Comparison of ENCODE assay signal across 1 cellular context in the genomic region with DNA sequence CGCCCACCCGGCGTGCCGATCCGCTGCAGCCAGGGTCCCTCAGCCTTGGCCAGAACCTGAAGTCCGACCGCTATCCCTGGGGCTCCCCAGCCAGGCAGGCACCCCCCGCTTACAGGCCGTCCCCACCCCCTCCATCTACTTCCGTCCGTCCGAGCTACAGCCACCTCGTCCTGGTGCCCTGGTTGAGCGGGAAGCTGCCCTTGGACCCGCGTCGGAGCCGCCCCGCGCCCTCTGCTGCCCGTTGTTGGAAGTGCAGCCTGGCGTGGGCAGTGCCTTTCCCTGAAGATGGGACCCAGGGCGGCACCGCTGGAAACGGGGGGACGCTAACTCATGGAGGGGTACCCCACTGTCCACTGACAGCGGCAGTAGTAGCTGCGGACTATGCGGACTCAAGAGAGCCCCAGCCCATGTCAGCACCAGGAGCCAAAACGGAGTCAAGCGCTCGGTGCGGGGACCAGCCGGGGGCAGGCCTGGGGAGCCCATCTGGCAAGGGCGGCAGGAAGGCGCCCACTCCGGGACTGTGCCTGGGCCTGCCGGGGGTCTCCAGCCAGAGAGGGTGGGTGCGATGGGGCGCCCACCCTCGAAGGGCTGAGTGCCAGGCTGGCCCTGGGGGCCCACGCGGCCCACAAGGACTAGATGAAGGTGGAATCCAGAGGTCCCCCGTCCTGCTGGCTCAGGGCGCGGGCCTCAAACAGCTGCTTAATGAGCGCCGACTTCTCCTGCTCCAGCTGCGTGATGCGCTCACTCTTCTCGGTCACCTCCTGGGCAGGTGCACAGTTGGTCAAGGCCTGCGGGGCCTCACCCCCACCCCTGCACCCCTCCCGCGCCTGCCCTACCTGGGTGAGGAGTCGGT.
TF ChIP-seq lines count a peak whose summit lies in the region.

No MANE protein-coding gene starts in this region.

TF ChIP-seq in HepG2, 621 proteins besides CTCF, POLR2A, EP300 and RAD21 (continued from another document and continues in another):
- TF ChIP-seq, protein P1, sequence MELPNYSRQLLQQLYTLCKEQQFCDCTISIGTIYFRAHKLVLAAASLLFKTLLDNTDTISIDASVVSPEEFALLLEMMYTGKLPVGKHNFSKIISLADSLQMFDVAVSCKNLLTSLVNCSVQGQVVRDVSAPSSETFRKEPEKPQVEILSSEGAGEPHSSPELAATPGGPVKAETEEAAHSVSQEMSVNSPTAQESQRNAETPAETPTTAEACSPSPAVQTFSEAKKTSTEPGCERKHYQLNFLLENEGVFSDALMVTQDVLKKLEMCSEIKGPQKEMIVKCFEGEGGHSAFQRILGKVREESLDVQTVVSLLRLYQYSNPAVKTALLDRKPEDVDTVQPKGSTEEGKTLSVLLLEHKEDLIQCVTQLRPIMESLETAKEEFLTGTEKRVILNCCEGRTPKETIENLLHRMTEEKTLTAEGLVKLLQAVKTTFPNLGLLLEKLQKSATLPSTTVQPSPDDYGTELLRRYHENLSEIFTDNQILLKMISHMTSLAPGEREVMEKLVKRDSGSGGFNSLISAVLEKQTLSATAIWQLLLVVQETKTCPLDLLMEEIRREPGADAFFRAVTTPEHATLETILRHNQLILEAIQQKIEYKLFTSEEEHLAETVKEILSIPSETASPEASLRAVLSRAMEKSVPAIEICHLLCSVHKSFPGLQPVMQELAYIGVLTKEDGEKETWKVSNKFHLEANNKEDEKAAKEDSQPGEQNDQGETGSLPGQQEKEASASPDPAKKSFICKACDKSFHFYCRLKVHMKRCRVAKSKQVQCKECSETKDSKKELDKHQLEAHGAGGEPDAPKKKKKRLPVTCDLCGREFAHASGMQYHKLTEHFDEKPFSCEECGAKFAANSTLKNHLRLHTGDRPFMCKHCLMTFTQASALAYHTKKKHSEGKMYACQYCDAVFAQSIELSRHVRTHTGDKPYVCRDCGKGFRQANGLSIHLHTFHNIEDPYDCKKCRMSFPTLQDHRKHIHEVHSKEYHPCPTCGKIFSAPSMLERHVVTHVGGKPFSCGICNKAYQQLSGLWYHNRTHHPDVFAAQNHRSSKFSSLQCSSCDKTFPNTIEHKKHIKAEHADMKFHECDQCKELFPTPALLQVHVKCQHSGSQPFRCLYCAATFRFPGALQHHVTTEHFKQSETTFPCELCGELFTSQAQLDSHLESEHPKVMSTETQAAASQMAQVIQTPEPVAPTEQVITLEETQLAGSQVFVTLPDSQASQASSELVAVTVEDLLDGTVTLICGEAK (IDR thresholded peaks at IDR 0.05): no peak
- TF ChIP-seq, protein P1 (CRISPR knock-in tag; IDR thresholded peaks at IDR 0.05): no peak
- TF ChIP-seq ZSCAN25 (CRISPR knock-in tag; IDR thresholded peaks at IDR 0.05): peak; percentile 25; the same call in 1 of the 2 replicates
- TF ChIP-seq, protein P2, sequence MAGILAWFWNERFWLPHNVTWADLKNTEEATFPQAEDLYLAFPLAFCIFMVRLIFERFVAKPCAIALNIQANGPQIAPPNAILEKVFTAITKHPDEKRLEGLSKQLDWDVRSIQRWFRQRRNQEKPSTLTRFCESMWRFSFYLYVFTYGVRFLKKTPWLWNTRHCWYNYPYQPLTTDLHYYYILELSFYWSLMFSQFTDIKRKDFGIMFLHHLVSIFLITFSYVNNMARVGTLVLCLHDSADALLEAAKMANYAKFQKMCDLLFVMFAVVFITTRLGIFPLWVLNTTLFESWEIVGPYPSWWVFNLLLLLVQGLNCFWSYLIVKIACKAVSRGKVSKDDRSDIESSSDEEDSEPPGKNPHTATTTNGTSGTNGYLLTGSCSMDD (CRISPR knock-in tag; IDR thresholded peaks at IDR 0.05): no peak
- TF ChIP-seq, protein P3, sequence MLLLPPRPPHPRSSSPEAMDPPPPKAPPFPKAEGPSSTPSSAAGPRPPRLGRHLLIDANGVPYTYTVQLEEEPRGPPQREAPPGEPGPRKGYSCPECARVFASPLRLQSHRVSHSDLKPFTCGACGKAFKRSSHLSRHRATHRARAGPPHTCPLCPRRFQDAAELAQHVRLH (CRISPR knock-in tag; IDR thresholded peaks at IDR 0.05; ENCODE audit: borderline replicate concordance, low read depth): no peak
- no peak for TF ChIP-seq XBP1 (CRISPR knock-in tag; IDR thresholded peaks at IDR 0.05)
- TF ChIP-seq ZNF3 (CRISPR knock-in tag; IDR thresholded peaks at IDR 0.05): no peak
- TF ChIP-seq, protein P4, sequence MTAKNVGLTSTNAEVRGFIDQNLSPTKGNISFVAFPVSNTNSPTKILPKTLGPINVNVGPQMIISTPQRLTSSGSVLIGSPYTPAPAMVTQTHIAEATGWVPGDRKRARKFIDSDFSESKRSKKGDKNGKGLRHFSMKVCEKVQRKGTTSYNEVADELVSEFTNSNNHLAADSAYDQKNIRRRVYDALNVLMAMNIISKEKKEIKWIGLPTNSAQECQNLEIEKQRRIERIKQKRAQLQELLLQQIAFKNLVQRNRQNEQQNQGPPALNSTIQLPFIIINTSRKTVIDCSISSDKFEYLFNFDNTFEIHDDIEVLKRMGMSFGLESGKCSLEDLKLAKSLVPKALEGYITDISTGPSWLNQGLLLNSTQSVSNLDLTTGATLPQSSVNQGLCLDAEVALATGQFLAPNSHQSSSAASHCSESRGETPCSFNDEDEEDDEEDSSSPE (CRISPR knock-in tag; IDR thresholded peaks at IDR 0.05): peak; percentile 74
- TF ChIP-seq SP1 (IDR thresholded peaks at IDR 0.05): no peak
- no peak for TF ChIP-seq SP1 (CRISPR knock-in tag; IDR thresholded peaks at IDR 0.05)
- no peak for TF ChIP-seq ZNF816 (CRISPR knock-in tag; IDR thresholded peaks at IDR 0.05; ENCODE audit: borderline replicate concordance)
- no peak for TF ChIP-seq ARNTL (CRISPR knock-in tag; IDR thresholded peaks at IDR 0.05)
- no peak for TF ChIP-seq FOXM1 (CRISPR knock-in tag; IDR thresholded peaks at IDR 0.05)
- TF ChIP-seq HOXA9 (CRISPR knock-in tag; IDR thresholded peaks at IDR 0.05; ENCODE audit: borderline replicate concordance): no peak
- TF ChIP-seq U2AF2 (IDR thresholded peaks at IDR 0.05; ENCODE audit: low read depth, low read length): no peak
- no peak for TF ChIP-seq HNRNPK (IDR thresholded peaks at IDR 0.05; ENCODE audit: low read depth, low read length, poor library complexity, severe bottlenecking)
- no peak for TF ChIP-seq NFKBIZ (CRISPR knock-in tag; IDR thresholded peaks at IDR 0.05)
- TF ChIP-seq TAF1 (CRISPR knock-in tag; IDR thresholded peaks at IDR 0.05): no peak
- TF ChIP-seq ZNF768 (CRISPR knock-in tag; IDR thresholded peaks at IDR 0.05): no peak
- TF ChIP-seq ZNF563 (CRISPR knock-in tag; IDR thresholded peaks at IDR 0.05): no peak
- no peak for TF ChIP-seq ZNF17 (CRISPR knock-in tag; IDR thresholded peaks at IDR 0.05)
- TF ChIP-seq AKAP8 (CRISPR knock-in tag; IDR thresholded peaks at IDR 0.05): no peak
- TF ChIP-seq KDM4B (CRISPR knock-in tag; IDR thresholded peaks at IDR 0.05): peak; percentile 41; the same call in 1 of the 2 replicates
- TF ChIP-seq BORCS8-MEF2B (CRISPR knock-in tag; IDR thresholded peaks at IDR 0.05): peak; percentile 66; the same call in 1 of the 2 replicates
- 0 out of 2 replicates have a peak, but pooled peaks have one; percentile 25 for TF ChIP-seq ZFP90 (CRISPR knock-in tag; IDR thresholded peaks at IDR 0.05; ENCODE audit: borderline replicate concordance)
- TF ChIP-seq SRY (CRISPR knock-in tag; IDR thresholded peaks at IDR 0.05): 0 out of 2 replicates have a peak, but pooled peaks have one; percentile 44
- no peak for TF ChIP-seq HMG20B (CRISPR knock-in tag; conservative IDR thresholded peaks at IDR 0.05)
- TF ChIP-seq, protein P5, sequence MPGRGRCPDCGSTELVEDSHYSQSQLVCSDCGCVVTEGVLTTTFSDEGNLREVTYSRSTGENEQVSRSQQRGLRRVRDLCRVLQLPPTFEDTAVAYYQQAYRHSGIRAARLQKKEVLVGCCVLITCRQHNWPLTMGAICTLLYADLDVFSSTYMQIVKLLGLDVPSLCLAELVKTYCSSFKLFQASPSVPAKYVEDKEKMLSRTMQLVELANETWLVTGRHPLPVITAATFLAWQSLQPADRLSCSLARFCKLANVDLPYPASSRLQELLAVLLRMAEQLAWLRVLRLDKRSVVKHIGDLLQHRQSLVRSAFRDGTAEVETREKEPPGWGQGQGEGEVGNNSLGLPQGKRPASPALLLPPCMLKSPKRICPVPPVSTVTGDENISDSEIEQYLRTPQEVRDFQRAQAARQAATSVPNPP (CRISPR knock-in tag; IDR thresholded peaks at IDR 0.05): no peak
- no peak for TF ChIP-seq ZBTB7A (CRISPR knock-in tag; IDR thresholded peaks at IDR 0.05)
- no peak for TF ChIP-seq NKX3-1 (CRISPR knock-in tag; IDR thresholded peaks at IDR 0.05)
- TF ChIP-seq, protein P6, sequence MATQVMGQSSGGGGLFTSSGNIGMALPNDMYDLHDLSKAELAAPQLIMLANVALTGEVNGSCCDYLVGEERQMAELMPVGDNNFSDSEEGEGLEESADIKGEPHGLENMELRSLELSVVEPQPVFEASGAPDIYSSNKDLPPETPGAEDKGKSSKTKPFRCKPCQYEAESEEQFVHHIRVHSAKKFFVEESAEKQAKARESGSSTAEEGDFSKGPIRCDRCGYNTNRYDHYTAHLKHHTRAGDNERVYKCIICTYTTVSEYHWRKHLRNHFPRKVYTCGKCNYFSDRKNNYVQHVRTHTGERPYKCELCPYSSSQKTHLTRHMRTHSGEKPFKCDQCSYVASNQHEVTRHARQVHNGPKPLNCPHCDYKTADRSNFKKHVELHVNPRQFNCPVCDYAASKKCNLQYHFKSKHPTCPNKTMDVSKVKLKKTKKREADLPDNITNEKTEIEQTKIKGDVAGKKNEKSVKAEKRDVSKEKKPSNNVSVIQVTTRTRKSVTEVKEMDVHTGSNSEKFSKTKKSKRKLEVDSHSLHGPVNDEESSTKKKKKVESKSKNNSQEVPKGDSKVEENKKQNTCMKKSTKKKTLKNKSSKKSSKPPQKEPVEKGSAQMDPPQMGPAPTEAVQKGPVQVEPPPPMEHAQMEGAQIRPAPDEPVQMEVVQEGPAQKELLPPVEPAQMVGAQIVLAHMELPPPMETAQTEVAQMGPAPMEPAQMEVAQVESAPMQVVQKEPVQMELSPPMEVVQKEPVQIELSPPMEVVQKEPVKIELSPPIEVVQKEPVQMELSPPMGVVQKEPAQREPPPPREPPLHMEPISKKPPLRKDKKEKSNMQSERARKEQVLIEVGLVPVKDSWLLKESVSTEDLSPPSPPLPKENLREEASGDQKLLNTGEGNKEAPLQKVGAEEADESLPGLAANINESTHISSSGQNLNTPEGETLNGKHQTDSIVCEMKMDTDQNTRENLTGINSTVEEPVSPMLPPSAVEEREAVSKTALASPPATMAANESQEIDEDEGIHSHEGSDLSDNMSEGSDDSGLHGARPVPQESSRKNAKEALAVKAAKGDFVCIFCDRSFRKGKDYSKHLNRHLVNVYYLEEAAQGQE (IDR thresholded peaks at IDR 0.05; ENCODE audit: borderline replicate concordance in 1 of 2, low read depth in 1 of 2, low read length in 2 of 2): peak in 1 of 2 experiments; percentile 46; a peak in 1 of 4 replicates
- TF ChIP-seq RARG (CRISPR knock-in tag; IDR thresholded peaks at IDR 0.05; ENCODE audit: low read depth): no peak
- TF ChIP-seq ASH2L (IDR thresholded peaks at IDR 0.05; ENCODE audit: insufficient read length, low read depth, low read length): no peak
- TF ChIP-seq SNAPC2 (CRISPR knock-in tag; IDR thresholded peaks at IDR 0.05): no peak
- TF ChIP-seq, protein P7, sequence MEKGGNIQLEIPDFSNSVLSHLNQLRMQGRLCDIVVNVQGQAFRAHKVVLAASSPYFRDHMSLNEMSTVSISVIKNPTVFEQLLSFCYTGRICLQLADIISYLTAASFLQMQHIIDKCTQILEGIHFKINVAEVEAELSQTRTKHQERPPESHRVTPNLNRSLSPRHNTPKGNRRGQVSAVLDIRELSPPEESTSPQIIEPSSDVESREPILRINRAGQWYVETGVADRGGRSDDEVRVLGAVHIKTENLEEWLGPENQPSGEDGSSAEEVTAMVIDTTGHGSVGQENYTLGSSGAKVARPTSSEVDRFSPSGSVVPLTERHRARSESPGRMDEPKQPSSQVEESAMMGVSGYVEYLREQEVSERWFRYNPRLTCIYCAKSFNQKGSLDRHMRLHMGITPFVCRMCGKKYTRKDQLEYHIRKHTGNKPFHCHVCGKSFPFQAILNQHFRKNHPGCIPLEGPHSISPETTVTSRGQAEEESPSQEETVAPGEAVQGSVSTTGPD (CRISPR knock-in tag; IDR thresholded peaks at IDR 0.05): no peak
- TF ChIP-seq MTA1 (CRISPR knock-in tag; IDR thresholded peaks at IDR 0.05; ENCODE audit: borderline replicate concordance): no peak
- TF ChIP-seq GTF3A (CRISPR knock-in tag; conservative IDR thresholded peaks at IDR 0.05): no peak
- no peak for TF ChIP-seq IRF2 (CRISPR knock-in tag; IDR thresholded peaks at IDR 0.05)
- TF ChIP-seq, protein P8, sequence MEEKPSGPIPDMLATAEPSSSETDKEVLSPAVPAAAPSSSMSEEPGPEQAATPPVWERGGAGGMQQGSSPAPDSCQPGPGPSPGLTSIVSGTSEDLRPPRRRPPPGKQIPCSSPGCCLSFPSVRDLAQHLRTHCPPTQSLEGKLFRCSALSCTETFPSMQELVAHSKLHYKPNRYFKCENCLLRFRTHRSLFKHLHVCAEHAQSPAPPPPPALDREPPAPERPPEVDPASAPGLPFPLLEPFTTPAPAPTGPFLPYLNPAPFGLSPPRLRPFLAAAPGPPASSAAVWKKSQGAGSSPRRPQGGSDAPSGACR (CRISPR knock-in tag; IDR thresholded peaks at IDR 0.05): 0 out of 2 replicates have a peak, but pooled peaks have one; percentile 47
- no peak for TF ChIP-seq KAT2B (IDR thresholded peaks at IDR 0.05; ENCODE audit: borderline replicate concordance, low read depth, low read length)
